In genomic region chr4:3074078-3074845, GRCh38 we compare ENCODE assay signal across 8 cellular contexts.
DNase-seq lines count a peak whose midpoint lies in the region; ATAC-seq lines count a peak whose summit lies in the region.

TSS of gene HTT (plus strand) at chr4:3074681. CDS start at chr4:3074826, 145 bp downstream.
TSS of gene HTT-AS (minus strand) at chr4:3074538.

- DNase-seq in NCI-H2029 treated with DMSO at 0.1 percent for 48 hours (lab: John Stamatoyannopoulos, UW) (peak; percentile 65), T-helper 9 cell (peak; percentile 99), astrocyte of the hippocampus (ENCODE audit: low read depth, low spot score) (peak; percentile 99), hippocampal formation (lab: John Stamatoyannopoulos, UW) (peak; percentile 95 to 100), retina (peak; percentile 99), cortex of kidney (lab: John Stamatoyannopoulos, UW) (no peak)

- ATAC-seq in GM18511 (IDR thresholded peaks at IDR 0.05; ENCODE audit: unreplicated experiment) (peak; percentile 79), HG02981 (IDR thresholded peaks at IDR 0.05; ENCODE audit: unreplicated experiment) (peak; percentile 73)
